ENCODE assay signal across 1 cellular context in the genomic region with DNA sequence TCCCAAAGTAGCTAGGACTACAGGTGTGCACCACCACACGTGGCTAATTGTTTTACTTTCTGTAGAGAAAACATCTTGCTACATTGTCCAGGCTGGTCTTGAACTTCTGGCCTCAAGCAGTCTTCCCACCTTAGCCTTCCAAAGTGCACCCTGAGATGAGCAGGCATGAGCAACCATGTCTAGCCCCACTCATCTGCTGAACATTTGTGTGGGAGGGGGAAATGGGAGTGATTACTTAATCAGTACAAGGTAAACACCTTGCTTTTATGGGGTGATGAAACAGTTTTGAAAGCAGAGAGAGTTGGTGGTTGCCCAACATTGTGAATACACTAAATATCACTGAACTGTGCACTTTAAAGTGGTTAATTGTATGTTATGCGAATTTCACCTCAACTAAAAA.
TF ChIP-seq lines count a peak whose summit lies in the region.

No MANE protein-coding gene starts in this region.

TF ChIP-seq in HepG2, 621 proteins besides CTCF, POLR2A, EP300 and RAD21 (continued from another document and continues in another):
- TF ChIP-seq HMGXB3 (CRISPR knock-in tag; IDR thresholded peaks at IDR 0.05; ENCODE audit: borderline replicate concordance) (no peak), ZFP90 (CRISPR knock-in tag; IDR thresholded peaks at IDR 0.05; ENCODE audit: borderline replicate concordance) (no peak), AKNA (CRISPR knock-in tag; IDR thresholded peaks at IDR 0.05; ENCODE audit: borderline replicate concordance) (no peak), PHB2 (IDR thresholded peaks at IDR 0.05; ENCODE audit: partially characterized antibody) (no peak), HMG20A (CRISPR knock-in tag; IDR thresholded peaks at IDR 0.05; ENCODE audit: borderline replicate concordance) (peak; percentile 89), RFX1 (IDR thresholded peaks at IDR 0.05) (no peak), HIVEP1 (CRISPR knock-in tag; IDR thresholded peaks at IDR 0.05) (peak; percentile 27; the same call in 1 of the 2 replicates), MED8 (CRISPR knock-in tag; IDR thresholded peaks at IDR 0.05; ENCODE audit: insufficient replicate concordance) (peak; percentile 69), SP2 (CRISPR knock-in tag; IDR thresholded peaks at IDR 0.05) (no peak), ATRX (CRISPR knock-in tag; IDR thresholded peaks at IDR 0.05; ENCODE audit: borderline replicate concordance) (no peak), MXD4 (CRISPR knock-in tag; IDR thresholded peaks at IDR 0.05) (no peak), JUND (CRISPR knock-in tag; IDR thresholded peaks at IDR 0.05) (0 out of 2 replicates have a peak, but pooled peaks have one; percentile 45), ZNF292 (CRISPR knock-in tag; IDR thresholded peaks at IDR 0.05; ENCODE audit: borderline replicate concordance, low read depth) (peak; percentile 39; the same call in 1 of the 2 replicates), ZNF354B (CRISPR knock-in tag; IDR thresholded peaks at IDR 0.05) (no peak), IKZF1 (IDR thresholded peaks at IDR 0.05) (no peak), DNMT1 (CRISPR knock-in tag; IDR thresholded peaks at IDR 0.05) (no peak), NCOA1 (CRISPR knock-in tag; IDR thresholded peaks at IDR 0.05) (no peak), CHCHD3 (CRISPR knock-in tag; IDR thresholded peaks at IDR 0.05) (no peak), SAP130 (CRISPR knock-in tag; IDR thresholded peaks at IDR 0.05; ENCODE audit: low read depth) (peak; percentile 77), ZNF367 (CRISPR knock-in tag; IDR thresholded peaks at IDR 0.05; ENCODE audit: borderline replicate concordance) (no peak), ERF (CRISPR knock-in tag; IDR thresholded peaks at IDR 0.05) (no peak), GATAD2A (CRISPR knock-in tag; IDR thresholded peaks at IDR 0.05) (peak; percentile 97), THAP9 (CRISPR knock-in tag; IDR thresholded peaks at IDR 0.05; ENCODE audit: borderline replicate concordance) (no peak)
- TF ChIP-seq, protein P1, sequence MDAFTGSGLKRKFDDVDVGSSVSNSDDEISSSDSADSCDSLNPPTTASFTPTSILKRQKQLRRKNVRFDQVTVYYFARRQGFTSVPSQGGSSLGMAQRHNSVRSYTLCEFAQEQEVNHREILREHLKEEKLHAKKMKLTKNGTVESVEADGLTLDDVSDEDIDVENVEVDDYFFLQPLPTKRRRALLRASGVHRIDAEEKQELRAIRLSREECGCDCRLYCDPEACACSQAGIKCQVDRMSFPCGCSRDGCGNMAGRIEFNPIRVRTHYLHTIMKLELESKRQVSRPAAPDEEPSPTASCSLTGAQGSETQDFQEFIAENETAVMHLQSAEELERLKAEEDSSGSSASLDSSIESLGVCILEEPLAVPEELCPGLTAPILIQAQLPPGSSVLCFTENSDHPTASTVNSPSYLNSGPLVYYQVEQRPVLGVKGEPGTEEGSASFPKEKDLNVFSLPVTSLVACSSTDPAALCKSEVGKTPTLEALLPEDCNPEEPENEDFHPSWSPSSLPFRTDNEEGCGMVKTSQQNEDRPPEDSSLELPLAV (CRISPR knock-in tag; conservative IDR thresholded peaks at IDR 0.05; ENCODE audit: low read depth) = no peak
- TF ChIP-seq, protein P2, sequence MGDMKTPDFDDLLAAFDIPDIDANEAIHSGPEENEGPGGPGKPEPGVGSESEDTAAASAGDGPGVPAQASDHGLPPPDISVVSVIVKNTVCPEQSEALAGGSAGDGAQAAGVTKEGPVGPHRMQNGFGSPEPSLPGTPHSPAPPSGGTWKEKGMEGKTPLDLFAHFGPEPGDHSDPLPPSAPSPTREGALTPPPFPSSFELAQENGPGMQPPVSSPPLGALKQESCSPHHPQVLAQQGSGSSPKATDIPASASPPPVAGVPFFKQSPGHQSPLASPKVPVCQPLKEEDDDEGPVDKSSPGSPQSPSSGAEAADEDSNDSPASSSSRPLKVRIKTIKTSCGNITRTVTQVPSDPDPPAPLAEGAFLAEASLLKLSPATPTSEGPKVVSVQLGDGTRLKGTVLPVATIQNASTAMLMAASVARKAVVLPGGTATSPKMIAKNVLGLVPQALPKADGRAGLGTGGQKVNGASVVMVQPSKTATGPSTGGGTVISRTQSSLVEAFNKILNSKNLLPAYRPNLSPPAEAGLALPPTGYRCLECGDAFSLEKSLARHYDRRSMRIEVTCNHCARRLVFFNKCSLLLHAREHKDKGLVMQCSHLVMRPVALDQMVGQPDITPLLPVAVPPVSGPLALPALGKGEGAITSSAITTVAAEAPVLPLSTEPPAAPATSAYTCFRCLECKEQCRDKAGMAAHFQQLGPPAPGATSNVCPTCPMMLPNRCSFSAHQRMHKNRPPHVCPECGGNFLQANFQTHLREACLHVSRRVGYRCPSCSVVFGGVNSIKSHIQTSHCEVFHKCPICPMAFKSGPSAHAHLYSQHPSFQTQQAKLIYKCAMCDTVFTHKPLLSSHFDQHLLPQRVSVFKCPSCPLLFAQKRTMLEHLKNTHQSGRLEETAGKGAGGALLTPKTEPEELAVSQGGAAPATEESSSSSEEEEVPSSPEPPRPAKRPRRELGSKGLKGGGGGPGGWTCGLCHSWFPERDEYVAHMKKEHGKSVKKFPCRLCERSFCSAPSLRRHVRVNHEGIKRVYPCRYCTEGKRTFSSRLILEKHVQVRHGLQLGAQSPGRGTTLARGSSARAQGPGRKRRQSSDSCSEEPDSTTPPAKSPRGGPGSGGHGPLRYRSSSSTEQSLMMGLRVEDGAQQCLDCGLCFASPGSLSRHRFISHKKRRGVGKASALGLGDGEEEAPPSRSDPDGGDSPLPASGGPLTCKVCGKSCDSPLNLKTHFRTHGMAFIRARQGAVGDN (CRISPR knock-in tag; IDR thresholded peaks at IDR 0.05) = no peak
- TF ChIP-seq, protein P3, sequence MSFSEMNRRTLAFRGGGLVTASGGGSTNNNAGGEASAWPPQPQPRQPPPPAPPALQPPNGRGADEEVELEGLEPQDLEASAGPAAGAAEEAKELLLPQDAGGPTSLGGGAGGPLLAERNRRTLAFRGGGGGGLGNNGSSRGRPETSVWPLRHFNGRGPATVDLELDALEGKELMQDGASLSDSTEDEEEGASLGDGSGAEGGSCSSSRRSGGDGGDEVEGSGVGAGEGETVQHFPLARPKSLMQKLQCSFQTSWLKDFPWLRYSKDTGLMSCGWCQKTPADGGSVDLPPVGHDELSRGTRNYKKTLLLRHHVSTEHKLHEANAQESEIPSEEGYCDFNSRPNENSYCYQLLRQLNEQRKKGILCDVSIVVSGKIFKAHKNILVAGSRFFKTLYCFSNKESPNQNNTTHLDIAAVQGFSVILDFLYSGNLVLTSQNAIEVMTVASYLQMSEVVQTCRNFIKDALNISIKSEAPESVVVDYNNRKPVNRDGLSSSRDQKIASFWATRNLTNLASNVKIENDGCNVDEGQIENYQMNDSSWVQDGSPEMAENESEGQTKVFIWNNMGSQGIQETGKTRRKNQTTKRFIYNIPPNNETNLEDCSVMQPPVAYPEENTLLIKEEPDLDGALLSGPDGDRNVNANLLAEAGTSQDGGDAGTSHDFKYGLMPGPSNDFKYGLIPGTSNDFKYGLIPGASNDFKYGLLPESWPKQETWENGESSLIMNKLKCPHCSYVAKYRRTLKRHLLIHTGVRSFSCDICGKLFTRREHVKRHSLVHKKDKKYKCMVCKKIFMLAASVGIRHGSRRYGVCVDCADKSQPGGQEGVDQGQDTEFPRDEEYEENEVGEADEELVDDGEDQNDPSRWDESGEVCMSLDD (CRISPR knock-in tag; IDR thresholded peaks at IDR 0.05; ENCODE audit: borderline replicate concordance) = no peak
- TF ChIP-seq, protein P4, sequence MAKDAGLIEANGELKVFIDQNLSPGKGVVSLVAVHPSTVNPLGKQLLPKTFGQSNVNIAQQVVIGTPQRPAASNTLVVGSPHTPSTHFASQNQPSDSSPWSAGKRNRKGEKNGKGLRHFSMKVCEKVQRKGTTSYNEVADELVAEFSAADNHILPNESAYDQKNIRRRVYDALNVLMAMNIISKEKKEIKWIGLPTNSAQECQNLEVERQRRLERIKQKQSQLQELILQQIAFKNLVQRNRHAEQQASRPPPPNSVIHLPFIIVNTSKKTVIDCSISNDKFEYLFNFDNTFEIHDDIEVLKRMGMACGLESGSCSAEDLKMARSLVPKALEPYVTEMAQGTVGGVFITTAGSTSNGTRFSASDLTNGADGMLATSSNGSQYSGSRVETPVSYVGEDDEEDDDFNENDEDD (CRISPR knock-in tag; IDR thresholded peaks at IDR 0.05; ENCODE audit: borderline replicate concordance) = peak; percentile 42; the same call in 1 of the 2 replicates
- TF ChIP-seq, protein P5, sequence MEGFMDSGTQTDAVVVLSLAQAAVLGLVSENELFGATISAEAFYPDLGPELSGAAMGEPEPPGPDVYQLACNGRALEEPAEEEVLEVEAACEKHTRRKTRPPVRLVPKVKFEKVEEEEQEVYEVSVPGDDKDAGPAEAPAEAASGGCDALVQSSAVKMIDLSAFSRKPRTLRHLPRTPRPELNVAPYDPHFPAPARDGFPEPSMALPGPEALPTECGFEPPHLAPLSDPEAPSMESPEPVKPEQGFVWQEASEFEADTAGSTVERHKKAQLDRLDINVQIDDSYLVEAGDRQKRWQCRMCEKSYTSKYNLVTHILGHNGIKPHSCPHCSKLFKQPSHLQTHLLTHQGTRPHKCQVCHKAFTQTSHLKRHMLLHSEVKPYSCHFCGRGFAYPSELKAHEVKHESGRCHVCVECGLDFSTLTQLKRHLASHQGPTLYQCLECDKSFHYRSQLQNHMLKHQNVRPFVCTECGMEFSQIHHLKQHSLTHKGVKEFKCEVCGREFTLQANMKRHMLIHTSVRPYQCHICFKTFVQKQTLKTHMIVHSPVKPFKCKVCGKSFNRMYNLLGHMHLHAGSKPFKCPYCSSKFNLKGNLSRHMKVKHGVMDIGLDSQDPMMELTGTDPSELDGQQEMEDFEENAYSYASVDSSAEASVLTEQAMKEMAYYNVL (CRISPR knock-in tag; IDR thresholded peaks at IDR 0.05; ENCODE audit: borderline replicate concordance) = no peak
